19 cellular contexts compared by ENCODE assay signal in genomic region chr1:165882168-165882837, GRCh38. TPM values are rescaled to one million over a fixed set of nuclear protein-coding genes. Genes with fewer than 3 reads are reported as not detected.
A peak's percentile ranks its signal among the peaks of the same experiment; 100 is the strongest.
DNase-seq lines count a peak whose midpoint lies in the region; ATAC-seq, FAIRE-seq and TF ChIP-seq lines count a peak whose summit lies in the region.
"Had no signal": no experiment of that assay in that cellular context is flagged by ENCODE, and none has a peak within 500 bp of the region (broad histone marks: within the 10 kb centered on the region; RNA-seq: fewer than 3 reads in every experiment).

No MANE protein-coding gene starts in this region.

- H3K79me2 ChIP-seq in HepG2 (ENCODE audit: insufficient read depth, low read length) (peaks cover 87% of the 10 kb centered on the region), GM12878 (ENCODE audit: control insufficient read depth, insufficient read depth, low read length) (peaks cover 93% of the 10 kb centered on the region)

- POLR2A ChIA-PET in HepG2 (lab: Yijun Ruan, JAX): interaction anchor here (1.2 to 2.7 kb wide), 2 partner anchors 11 to 18 kb away, joined by 3 to 9 read pairs; no protein-coding TSS in a partner anchor
- POLR2A ChIA-PET in GM12878 (lab: Charles Lee): interaction anchor here (0.8 to 2.6 kb wide), 4 partner anchors 26 to 112 kb away, joined by 3 to 16 read pairs (median 3); partner anchors contain the start of gene UCK2
- POLR2A ChIA-PET in RWPE1 (lab: Yijun Ruan, JAX; ENCODE audit: low non-redundant PET): no interaction called here

- WGBS in HepG2 (ENCODE audit: low lambda C conversion rate): 92% methylated on average over 2 of the region's 3 CpGs
- 64% methylated on average over 2 of the region's 3 CpGs for WGBS in right lobe of liver (ENCODE audit: insufficient coverage, low coverage, low lambda C conversion rate, missing lambda C conversion rate)
- WGBS in GM12878 (ENCODE audit: insufficient coverage, insufficient replicate concordance, low lambda C conversion rate, missing lambda C conversion rate): 53% methylated on average over 3 of the region's 3 CpGs

- TF ChIP-seq RAD21 in HepG2 (CRISPR knock-in tag; IDR thresholded peaks at IDR 0.05) (no peak), GM12878 (IDR thresholded peaks at IDR 0.05; ENCODE audit: insufficient read depth, low read depth, low read length) (no peak)

- H3K9me3 ChIP-seq in HepG2 (ENCODE audit: low read length) (no peaks in the 10 kb centered on the region), right lobe of liver (no peaks in the 10 kb centered on the region), GM12878 (replicated peaks; ENCODE audit: control insufficient read depth, insufficient read depth, low read length) (peaks cover 7% of the 10 kb centered on the region)
- H3K9me3 ChIP-seq: body of pancreas, SJCRH30 had no signal

- no peak for DNase-seq in HepG2 (ENCODE audit: low spot score)
- no peak for DNase-seq in right lobe of liver
- DNase-seq in GM12878 (ENCODE audit: low read depth, low spot score): no peak
- no peak for DNase-seq in RWPE1 (ENCODE audit: low spot score)
- DNase-seq in NCI-H1930 (lab: John Stamatoyannopoulos, UW): no peak
- no peak for DNase-seq in AML-193 (lab: John Stamatoyannopoulos, UW)
- DNase-seq in medulla oblongata (ENCODE audit: extremely low spot score): no peak
- DNase-seq: activated CD8-positive, alpha-beta memory T cell treated with anti-CD3 and anti-CD28 coated beads, Interleukin-2, amount 50 U/mL, for 48 hours; activated naive CD4-positive, alpha-beta T cell treated with anti-CD3 and anti-CD28 coated beads, Interleukin-2, amount 50 U/mL, for 16 hours; body of pancreas; CD4-positive, alpha-beta memory T cell; erythroblast; H9; heart right ventricle; mesenchymal stem cell; SJCRH30; stimulated activated naive CD8-positive, alpha-beta T cell treated with anti-CD3 and anti-CD28 coated beads, Interleukin-15, amount 100 ng/mL, for 72 hours had no signal

- TF ChIP-seq POLR2A in HepG2 (IDR thresholded peaks at IDR 0.05; ENCODE audit: insufficient read depth in 1 of 2, low read depth in 2 of 2, low read length in 2 of 2) (no peak), right lobe of liver (IDR thresholded peaks at IDR 0.05) (no peak), GM12878 (IDR thresholded peaks at IDR 0.05; ENCODE audit: low read depth, low read length) (no peak)

- SMC1A ChIA-PET in GM12878 (lab: Charles Lee; ENCODE audit: uncharacterized antibody, unreplicated experiment): interaction anchor here (0.8 to 5.8 kb wide), 20 partner anchors 9 to 185 kb away, joined by 3 to 49 read pairs (median 6); no protein-coding TSS in a partner anchor

- RAD21 ChIA-PET in GM12878 (lab: Charles Lee; ENCODE audit: unreplicated experiment): interaction anchor here (1.1 to 4.9 kb wide), 5 partner anchors 11 to 171 kb away, joined by 3 to 37 read pairs (median 12); partner anchors contain the start of gene UCK2

- H3K4me3 ChIP-seq in HepG2 (replicated peaks in 1 of 3; ENCODE audit: insufficient read depth in 1 of 3, low read depth in 2 of 3, low read length in 3 of 3) (no peak overlapping the region), right lobe of liver (no peak overlapping the region), GM12878 (no peak overlapping the region)
- H3K4me3 ChIP-seq: body of pancreas, heart right ventricle, SJCRH30 had no signal

- FAIRE-seq in HepG2 (lab: Jason Lieb, UNC) (no peak), GM12878 (lab: Jason Lieb, UNC) (no peak)

- in situ Hi-C loops in HepG2 (cut with HindIII; ENCODE audit: extremely low pct_ligation_motif_present, low pct_unique_long_range_greater_than_20kb): no loop called here
- in situ Hi-C loops in GM12878 (cut with MboI): loop anchor here (5.0 kb wide), 1 partner anchor 35 kb away; no protein-coding TSS in a partner anchor

- peaks cover 0 to under 1% of the 10 kb centered on the region in 2 experiments; a peak in 2 of 5 replicates for H3K36me3 ChIP-seq in HepG2 (replicated peaks in 1 of 2; ENCODE audit: control insufficient read depth in 1 of 2, insufficient read depth in 2 of 2, low read length in 2 of 2)
- no peaks in the 10 kb centered on the region for H3K36me3 ChIP-seq in right lobe of liver
- peaks cover 0 to 2% of the 10 kb centered on the region in 2 experiments; a peak in 3 of 4 replicates for H3K36me3 ChIP-seq in GM12878 (ENCODE audit: control insufficient read depth in 2 of 2, insufficient read depth in 2 of 2, low read length in 1 of 2)
- H3K36me3 ChIP-seq: heart right ventricle had no signal

- TF ChIP-seq EP300 in HepG2 (IDR thresholded peaks at IDR 0.05; ENCODE audit: low read depth in 2 of 2, low read length in 2 of 2): no peak
- TF ChIP-seq EP300 in HepG2 (CRISPR knock-in tag; IDR thresholded peaks at IDR 0.05; ENCODE audit: borderline replicate concordance): no peak
- no peak for TF ChIP-seq EP300 in GM12878 (IDR thresholded peaks at IDR 0.05; ENCODE audit: borderline replicate concordance in 1 of 2, control insufficient read depth in 1 of 2, low read depth in 2 of 2, low read length in 2 of 2)

- H3K4me2 ChIP-seq in HepG2 (ENCODE audit: low read depth, low read length): no peak overlapping the region
- H3K4me2 ChIP-seq in GM12878 (ENCODE audit: control insufficient read depth, insufficient read depth): peak overlapping the region; percentile 35; the same call in 1 of the 2 replicates

- no peak overlapping the region for H3K27ac ChIP-seq in HepG2 (ENCODE audit: extremely low read length, insufficient read depth, low read length)
- no peak overlapping the region for H3K27ac ChIP-seq in right lobe of liver
- peak overlapping the region; percentile 28 for H3K27ac ChIP-seq in GM12878 (ENCODE audit: control insufficient read depth, insufficient read depth)
- no peak overlapping the region for H3K27ac ChIP-seq in RWPE1
- H3K27ac ChIP-seq: body of pancreas, heart right ventricle, SJCRH30 had no signal

- H4K20me1 ChIP-seq in HepG2 (ENCODE audit: insufficient read depth, low read length) (no peaks in the 10 kb centered on the region; the same call in 1 of the 2 replicates), GM12878 (ENCODE audit: control insufficient read depth, insufficient read depth) (no peaks in the 10 kb centered on the region)

- H3K27me3 ChIP-seq in HepG2 (ENCODE audit: control insufficient read depth in 1 of 2, insufficient read depth in 2 of 2, low read length in 2 of 2) (no peaks in the 10 kb centered on the region), right lobe of liver (no peaks in the 10 kb centered on the region), GM12878 (replicated peaks in 1 of 2; ENCODE audit: control insufficient read depth in 2 of 2, insufficient read depth in 2 of 2, low read length in 1 of 2) (no peaks in the 10 kb centered on the region)
- H3K27me3 ChIP-seq: body of pancreas, heart right ventricle, SJCRH30 had no signal

- intact Hi-C loops in HepG2 (cut with micrococcal nuclease; ENCODE audit: unreplicated experiment): no loop called here
- intact Hi-C loops in right lobe of liver (cut with DNase I): no loop called here
- intact Hi-C loops in GM12878 (cut with micrococcal nuclease; ENCODE audit: unreplicated experiment): loop anchor here (5.0 kb wide), 1 partner anchor 40 kb away; no protein-coding TSS in a partner anchor

- ATAC-seq in HepG2 (peak; percentile 17; the same call in 2 of the 3 replicates), right lobe of liver (no peak), HG03097 (IDR thresholded peaks at IDR 0.05; ENCODE audit: low FRiP score, unreplicated experiment) (peak; percentile 34), GM12878 (peak; percentile 27)
- ATAC-seq: body of pancreas; natural killer cell treated with Interleukin-12 subunit alpha and Interleukin-12 subunit beta and Interleukin-15 and Interleukin-18, amount 100 ng/mL, for 72 hours; stimulated activated naive CD8-positive, alpha-beta T cell treated with anti-CD3 and anti-CD28 coated beads, Interleukin-15, amount 100 ng/mL, for 72 hours had no signal

- H2AFZ ChIP-seq in HepG2 (ENCODE audit: low read length) (no peak overlapping the region), GM12878 (ENCODE audit: control insufficient read depth, low read depth, low read length) (no peak overlapping the region)

- BruUV-seq in HepG2 (replicated peaks; lab: Mats Ljungman, UMichigan): no TSS peak
- BruUV-seq in GM12878 (replicated peaks; lab: Mats Ljungman, UMichigan): no TSS peak

- 0 out of 2 replicates have a peak, but pooled peaks have one; percentile 12 for TF ChIP-seq CTCF in HepG2 (CRISPR knock-in tag; IDR thresholded peaks at IDR 0.05)
- no peak for TF ChIP-seq CTCF in right lobe of liver (IDR thresholded peaks at IDR 0.05)
- TF ChIP-seq CTCF in GM12878 (IDR thresholded peaks at IDR 0.05 in 2 of 3, conservative IDR thresholded peaks at IDR 0.05 in 1 of 3; ENCODE audit: control insufficient read depth in 2 of 3, extremely low read depth in 1 of 3, insufficient read depth in 1 of 3, low read depth in 3 of 3, low read length in 3 of 3): no peak
- TF ChIP-seq CTCF in RWPE1 (conservative IDR thresholded peaks at IDR 0.05; ENCODE audit: low read depth): no peak

- CTCF ChIA-PET in HepG2 (lab: Yijun Ruan, JAX; ENCODE audit: low intra/inter-chr PET ratio, low total read pairs) (no interaction called here), GM12878 (lab: Yijun Ruan, JAX) (interaction anchor here (0.9 to 2.9 kb wide), 7 partner anchors 9 to 280 kb away, joined by 3 to 18 read pairs (median 8); no protein-coding TSS in a partner anchor), RWPE1 (lab: Yijun Ruan, JAX) (interaction anchor here (0.6 kb wide), 1 partner anchor 27 kb away, joined by 4 read pairs; no protein-coding TSS in a partner anchor)

- no peak overlapping the region for H3K9ac ChIP-seq in HepG2 (ENCODE audit: insufficient read depth, low read depth, low read length)
- H3K9ac ChIP-seq in GM12878 (ENCODE audit: control insufficient read depth, insufficient read depth, low read length): no peak overlapping the region

- H3K4me1 ChIP-seq in HepG2 (ENCODE audit: insufficient read depth, low read length): peaks cover 75% of the 10 kb centered on the region
- H3K4me1 ChIP-seq in right lobe of liver: peaks cover 0 to 42% (median 16%) of the 10 kb centered on the region in 4 donors
- H3K4me1 ChIP-seq in GM12878 (ENCODE audit: control insufficient read depth, insufficient read depth, low read length): peaks cover 68% of the 10 kb centered on the region

RNA-seq across cellular contexts. Expression of gene UCK2, which starts 54.9 kb away (rescaled TPM):
- total RNA-seq in HepG2 (2016; rRNA removed; fragmentation: Illumina TruSeq; extraction: Trizol) (61.2 and 64.3 TPM in 2 replicates), right lobe of liver (10 to 100 TPM in 3 of 6 experiments, 1 to 10 TPM in 3; 8.4 to 22.9 (median 10.4) TPM), GM12878 (2014; rRNA removed) (99.9 and 105 TPM in 2 replicates), GM12878 (2014; rRNA removed; fragmentation: Illumina TruSeq; extraction: Trizol) (55.3 and 57.0 TPM in 2 replicates), GM12878 (2021) (70.9 and 74.0 TPM in 2 replicates)
- 48.7 and 49.7 TPM in 2 replicates for total RNA-seq in HepG2 (2016; cell fraction: cytosol; rRNA removed; fragmentation: Illumina TruSeq; extraction: Trizol; ENCODE audit: low read depth)
- total RNA-seq in HepG2 (2016; cell fraction: insoluble cytoplasmic fraction; rRNA removed; fragmentation: Illumina TruSeq; extraction: Trizol): 63.3 and 67.3 TPM in 2 replicates
- total RNA-seq in HepG2 (2016; cell fraction: membrane; rRNA removed; fragmentation: Illumina TruSeq; extraction: Trizol): 50.4 and 50.6 TPM in 2 replicates
- total RNA-seq in HepG2 (2016; cell fraction: nucleus; rRNA removed; fragmentation: Illumina TruSeq; extraction: Trizol): 29.2 and 34.0 TPM in 2 replicates
- polyA plus RNA-seq in HepG2 (2011; rRNA removed) (67.7 and 78.0 TPM in 2 replicates), GM12878 (2011; rRNA removed) (79.0 and 95.4 TPM in 2 replicates), GM12878 (2014; fragmentation: Illumina TruSeq; extraction: Trizol) (59.0 and 70.7 TPM in 2 replicates), GM12878 (2014; fragmentation: Nextera tagmentation; extraction: Ambion mirVana) (10 to 100 TPM; 67.0 to 74.3 TPM), GM12878 (2014; rRNA removed) (96.3 and 97.0 TPM in 2 replicates), GM12878 (2016; fragmentation: Nextera tagmentation; extraction: Ambion mirVana) (100 to 1,000 TPM in 1 of 2 experiments, 10 to 100 TPM in 1; 97.6 to 106 TPM)
- polyA plus RNA-seq in HepG2 (2011; cell fraction: cytosol; rRNA removed): 65.6 and 80.3 TPM in 2 replicates
- 37.2 and 37.9 TPM in 2 replicates for polyA plus RNA-seq in HepG2 (2011; cell fraction: nucleus; rRNA removed)
- 42.1 and 43.5 TPM in 2 replicates for polyA plus RNA-seq in HepG2 (2012)
- polyA plus RNA-seq in HepG2 (2016; cell fraction: cytosol; fragmentation: Illumina TruSeq; extraction: Trizol; ENCODE audit: low read depth): 37.9 and 42.9 TPM in 2 replicates
- polyA plus RNA-seq in HepG2 (2016; cell fraction: insoluble cytoplasmic fraction; fragmentation: Illumina TruSeq; extraction: Trizol; ENCODE audit: low read depth): 73.9 and 74.9 TPM in 2 replicates
- polyA plus RNA-seq in HepG2 (2016; cell fraction: membrane; fragmentation: Illumina TruSeq; extraction: Trizol; ENCODE audit: low read depth): 38.1 and 41.9 TPM in 2 replicates
- 50.4 and 61.3 TPM in 2 replicates for polyA plus RNA-seq in HepG2 (2016; cell fraction: nucleus; fragmentation: Illumina TruSeq; extraction: Trizol; ENCODE audit: insufficient read depth, low read depth)
- 72.4 and 233 TPM in 2 replicates for polyA minus RNA-seq in HepG2 (2011; rRNA and poly(A)+ RNA removed; ENCODE audit: low replicate concordance)
- polyA minus RNA-seq in HepG2 (2011; cell fraction: cytosol; rRNA and poly(A)+ RNA removed): 37.7 and 47.8 TPM in 2 replicates
- polyA minus RNA-seq in HepG2 (2011; cell fraction: nucleus; rRNA and poly(A)+ RNA removed): 32.8 and 33.9 TPM in 2 replicates
- 49.7 and 55.2 TPM in 2 replicates for total RNA-seq in GM12878 (2013; cell fraction: nucleolus; rRNA removed)
- 35.8 TPM for polyA plus RNA-seq in GM12878 (2011; ENCODE audit: low read depth)
- 117 and 130 TPM in 2 replicates for polyA plus RNA-seq in GM12878 (2011; cell fraction: cytosol; rRNA removed)
- 66.9 and 67.2 TPM in 2 replicates for polyA plus RNA-seq in GM12878 (2011; cell fraction: nucleus; rRNA removed)
- polyA plus RNA-seq in GM12878 (2012): 34.8 and 36.4 TPM in 2 replicates
- 129 and 137 TPM in 2 replicates for polyA minus RNA-seq in GM12878 (2011; rRNA and poly(A)+ RNA removed)
- polyA minus RNA-seq in GM12878 (2011; cell fraction: cytosol; rRNA and poly(A)+ RNA removed): 42.0 and 46.0 TPM in 2 replicates
- polyA minus RNA-seq in GM12878 (2011; cell fraction: nucleus; rRNA and poly(A)+ RNA removed): 27.6 and 52.4 TPM in 2 replicates

Comparison
In these comparisons a context has a peak if more than half of its experiments do, and no peak if none do; other contexts are left out.
1. ATAC-seq: peak in HepG2 (single experiment), HG03097 (single experiment) and GM12878 (single experiment); none in right lobe of liver (0 of 4).
2. Of the 75 proteins assayed by ChIP-seq in both HepG2 and GM12878: peak only in HepG2: CTCF; only in GM12878: IKZF1 and ZNF24; in both: none; in neither: 71; mixed calls (peak in some experiments, not most) for 1.